34 cellular contexts compared by ENCODE assay signal in genomic region chr6:169651498-169651897, GRCh38.
"Had no signal": no experiment of that assay in that cellular context is flagged by ENCODE, and none has a peak within 500 bp of the region (broad histone marks: within the 10 kb centered on the region; RNA-seq: fewer than 3 reads in every experiment).

No MANE protein-coding gene starts in this region.

- H3K4me1 Mint-ChIP-seq: activated B cell treated with CpG ODN at 0.5 μM for 24 hours had no signal

- H3K4me3 ChIP-seq: ascending aorta, cardiac muscle cell had no signal

- H3K27me3 Mint-ChIP-seq: activated B cell treated with CpG ODN at 0.5 μM for 24 hours; activated CD4-positive, alpha-beta memory T cell treated with anti-CD3 and anti-CD28 coated beads for 36 hours; activated CD4-positive, alpha-beta T cell treated with anti-CD3 and anti-CD28 coated beads, Interleukin-2, amount 10 ng/mL, durations not matched to agents 24 days and 14 days; activated CD8-positive, alpha-beta T cell treated with anti-CD3 and anti-CD28 coated beads for 36 hours; activated naive CD4-positive, alpha-beta T cell treated with anti-CD3 and anti-CD28 coated beads, Interleukin-2, amount 10 ng/mL, durations not matched to agents 7 days and 5 days; activated naive CD4-positive, alpha-beta T cell treated with anti-CD3 and anti-CD28 coated beads, Interleukin-2, amount 50 U/mL, for 24 hours; activated naive CD8-positive, alpha-beta T cell; activated naive CD8-positive, alpha-beta T cell treated with anti-CD3 and anti-CD28 coated beads, Interleukin-2, amount 10 ng/mL, durations not matched to agents 7 days and 5 days; activated naive CD8-positive, alpha-beta T cell treated with anti-CD3 and anti-CD28 coated beads, Interleukin-2, amount 50 U/mL, for 24 hours; brain; central memory CD8-positive, alpha-beta T cell had no signal

- DNase-seq: activated B cell treated with CpG ODN at 0.5 μM for 24 hours; activated CD4-positive, alpha-beta memory T cell treated with anti-CD3 and anti-CD28 coated beads for 36 hours; activated CD4-positive, alpha-beta T cell treated with anti-CD3 and anti-CD28 coated beads for 4 hours; activated CD4-positive, alpha-beta T cell treated with anti-CD3 and anti-CD28 coated beads, Interleukin-2, amount 10 ng/mL, durations not matched to agents 24 days and 14 days; activated CD4-positive, alpha-beta T cell treated with anti-CD3 and anti-CD28 coated beads, Interleukin-2, amount 50 U/mL, for 1 hour; activated CD4-positive, alpha-beta T cell treated with anti-CD3 and anti-CD28 coated beads, Interleukin-2, amount 50 U/mL, for 4 hours; activated CD4-positive, CD25-positive, alpha-beta regulatory T cell treated with anti-CD3 and anti-CD28 coated beads, Interleukin-2, amount 50 U/mL, for 72 hours; activated CD8-positive, alpha-beta memory T cell treated with anti-CD3 and anti-CD28 coated beads, Interleukin-2, amount 50 U/mL, for 4 hours; activated CD8-positive, alpha-beta T cell treated with anti-CD3 and anti-CD28 coated beads for 36 hours; activated effector memory CD4-positive, alpha-beta T cell treated with Interleukin-2 at 50 U/mL for 16 hours; activated gamma-delta T cell; activated naive CD4-positive, alpha-beta T cell treated with anti-CD3 and anti-CD28 coated beads, Interleukin-2, amount 10 ng/mL, durations not matched to agents 7 days and 5 days; activated naive CD4-positive, alpha-beta T cell treated with Interleukin-2 at 50 U/mL for 16 hours; activated naive CD8-positive, alpha-beta T cell treated with anti-CD3 and anti-CD28 coated beads, Interleukin-2, amount 10 ng/mL, durations not matched to agents 7 days and 5 days; activated naive CD8-positive, alpha-beta T cell treated with anti-CD3 and anti-CD28 coated beads, Interleukin-2, amount 50 U/mL, for 24 hours; activated T-cell treated with anti-CD3 and anti-CD28 coated beads for 4 hours; activated T-cell treated with anti-CD3 and anti-CD28 coated beads, Interleukin-2, amount 50 U/mL, for 1 hour; amygdala; anterior cingulate cortex; caudate nucleus; cerebellar nuclear complex; T-helper 1 cell; T-helper 2 cell; T-helper 9 cell had no signal

- ATAC-seq: activated CD8-positive, alpha-beta T cell treated with anti-CD3 and anti-CD28 coated beads for 36 hours; activated naive CD8-positive, alpha-beta T cell treated with anti-CD3 and anti-CD28 coated beads, Interleukin-2, amount 50 U/mL, for 24 hours had no signal

- H3K27me3 ChIP-seq: ascending aorta, cardiac muscle cell had no signal

- H3K9me3 ChIP-seq: ascending aorta had no signal

- H3K4me1 ChIP-seq: ascending aorta had no signal

- H3K27ac ChIP-seq: ascending aorta, cardiac muscle cell, VCaP had no signal

- H3K27ac Mint-ChIP-seq: activated B cell treated with CpG ODN at 0.5 μM for 24 hours; activated CD4-positive, alpha-beta memory T cell treated with anti-CD3 and anti-CD28 coated beads for 36 hours; activated CD4-positive, alpha-beta T cell treated with anti-CD3 and anti-CD28 coated beads, Interleukin-2, amount 10 ng/mL, durations not matched to agents 24 days and 14 days; activated CD8-positive, alpha-beta T cell treated with anti-CD3 and anti-CD28 coated beads for 36 hours; activated naive CD4-positive, alpha-beta T cell treated with anti-CD3 and anti-CD28 coated beads, Interleukin-2, amount 10 ng/mL, durations not matched to agents 7 days and 5 days; activated naive CD4-positive, alpha-beta T cell treated with anti-CD3 and anti-CD28 coated beads, Interleukin-2, amount 50 U/mL, for 24 hours; activated naive CD8-positive, alpha-beta T cell; activated naive CD8-positive, alpha-beta T cell treated with anti-CD3 and anti-CD28 coated beads, Interleukin-2, amount 10 ng/mL, durations not matched to agents 7 days and 5 days; activated naive CD8-positive, alpha-beta T cell treated with anti-CD3 and anti-CD28 coated beads, Interleukin-2, amount 50 U/mL, for 24 hours; activated T-helper 2 cell treated with anti-CD3 and anti-CD28 coated beads, Interferon-gamma antibody, Interleukin-2, Interleukin-4, amounts not matched to agents 10 μg/mL and 5 μg/mL and 100 μg/mL, durations not matched to agents 14 hours and 24 hours and 36 hours; T-helper 1 cell treated with Interleukin-12 subunit alpha and Interleukin-12 subunit beta and Interleukin-4 antibody, amounts not matched to agents 30 μg/mL and 1 μg/mL, for 36 hours; T-helper 2 cell treated with Interferon-gamma antibody and Interleukin-4, amounts not matched to agents 5 μg/mL and 100 μg/mL, for 36 hours had no signal

- H3K4me3 Mint-ChIP-seq: activated B cell treated with CpG ODN at 0.5 μM for 24 hours; activated CD4-positive, alpha-beta memory T cell treated with anti-CD3 and anti-CD28 coated beads for 36 hours; activated CD4-positive, alpha-beta T cell treated with anti-CD3 and anti-CD28 coated beads, Interleukin-2, amount 10 ng/mL, durations not matched to agents 24 days and 14 days; activated CD8-positive, alpha-beta T cell treated with anti-CD3 and anti-CD28 coated beads for 36 hours; activated naive CD4-positive, alpha-beta T cell treated with anti-CD3 and anti-CD28 coated beads, Interleukin-2, amount 10 ng/mL, durations not matched to agents 7 days and 5 days; activated naive CD4-positive, alpha-beta T cell treated with anti-CD3 and anti-CD28 coated beads, Interleukin-2, amount 50 U/mL, for 24 hours; activated naive CD8-positive, alpha-beta T cell; activated naive CD8-positive, alpha-beta T cell treated with anti-CD3 and anti-CD28 coated beads, Interleukin-2, amount 10 ng/mL, durations not matched to agents 7 days and 5 days; activated naive CD8-positive, alpha-beta T cell treated with anti-CD3 and anti-CD28 coated beads, Interleukin-2, amount 50 U/mL, for 24 hours; brain; central memory CD8-positive, alpha-beta T cell; T-helper 1 cell treated with Interleukin-12 subunit alpha and Interleukin-12 subunit beta and Interleukin-4 antibody, amounts not matched to agents 30 μg/mL and 1 μg/mL, for 36 hours; T-helper 2 cell treated with Interferon-gamma antibody and Interleukin-4, amounts not matched to agents 5 μg/mL and 100 μg/mL, for 36 hours had no signal

- H3K36me3 Mint-ChIP-seq: activated naive CD4-positive, alpha-beta T cell treated with anti-CD3 and anti-CD28 coated beads, Interleukin-2, amount 10 ng/mL, durations not matched to agents 7 days and 5 days; activated naive CD8-positive, alpha-beta T cell treated with anti-CD3 and anti-CD28 coated beads, Interleukin-2, amount 10 ng/mL, durations not matched to agents 7 days and 5 days had no signal

- H3K9me3 Mint-ChIP-seq: activated B cell treated with CpG ODN at 0.5 μM for 24 hours; activated CD4-positive, alpha-beta memory T cell treated with anti-CD3 and anti-CD28 coated beads for 36 hours; activated CD4-positive, alpha-beta T cell treated with anti-CD3 and anti-CD28 coated beads, Interleukin-2, amount 10 ng/mL, durations not matched to agents 24 days and 14 days; activated CD8-positive, alpha-beta T cell treated with anti-CD3 and anti-CD28 coated beads for 36 hours; activated naive CD4-positive, alpha-beta T cell treated with anti-CD3 and anti-CD28 coated beads, Interleukin-2, amount 10 ng/mL, durations not matched to agents 7 days and 5 days; activated naive CD4-positive, alpha-beta T cell treated with anti-CD3 and anti-CD28 coated beads, Interleukin-2, amount 50 U/mL, for 24 hours; activated naive CD8-positive, alpha-beta T cell treated with anti-CD3 and anti-CD28 coated beads, Interleukin-2, amount 10 ng/mL, durations not matched to agents 7 days and 5 days; activated naive CD8-positive, alpha-beta T cell treated with anti-CD3 and anti-CD28 coated beads, Interleukin-2, amount 50 U/mL, for 24 hours; activated T-helper 2 cell treated with anti-CD3 and anti-CD28 coated beads, Interferon-gamma antibody, Interleukin-2, Interleukin-4, amounts not matched to agents 10 μg/mL and 5 μg/mL and 100 μg/mL, durations not matched to agents 14 hours and 24 hours and 36 hours; central memory CD8-positive, alpha-beta T cell; T-helper 1 cell treated with Interleukin-12 subunit alpha and Interleukin-12 subunit beta and Interleukin-4 antibody, amounts not matched to agents 30 μg/mL and 1 μg/mL, for 36 hours; T-helper 2 cell treated with Interferon-gamma antibody and Interleukin-4, amounts not matched to agents 5 μg/mL and 100 μg/mL, for 36 hours had no signal

- H3K36me3 ChIP-seq: cardiac muscle cell had no signal
